In the genomic region with DNA sequence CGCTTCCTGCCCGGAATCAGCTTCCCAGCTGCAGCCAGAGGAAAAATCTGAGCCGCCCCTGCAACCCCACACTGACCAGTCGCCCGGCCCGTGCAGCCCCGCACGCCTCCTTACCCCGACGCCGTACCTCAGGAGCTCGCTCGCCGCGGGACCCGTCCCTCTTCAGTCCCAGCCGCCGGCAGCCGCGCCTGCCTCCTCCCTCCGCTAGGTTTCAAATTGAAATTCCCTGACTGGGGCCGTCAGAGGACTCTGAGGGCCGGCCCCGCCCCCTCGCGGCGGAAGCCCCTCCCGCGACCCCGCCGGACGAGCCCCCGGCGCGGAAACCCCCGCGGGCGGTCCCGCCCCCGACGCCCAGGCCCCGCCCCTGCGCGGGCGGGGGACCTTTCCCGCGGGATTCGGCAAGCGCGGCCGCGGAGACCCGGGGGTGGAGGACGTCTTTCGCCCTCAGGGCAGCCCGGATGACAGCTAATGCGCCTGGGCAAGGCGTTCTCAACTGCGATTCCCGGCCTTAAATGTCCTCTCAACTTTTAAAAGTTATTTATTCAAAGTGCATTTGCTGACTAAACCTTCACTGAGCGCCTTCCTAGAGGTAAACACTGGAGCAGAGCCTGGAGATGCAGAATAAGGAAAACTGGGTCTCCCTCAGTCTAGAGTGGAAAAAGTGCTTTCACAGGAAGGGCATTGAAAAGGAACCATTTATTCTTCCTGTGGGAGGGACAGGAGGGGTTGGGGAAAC, we compare ENCODE assay signal across 1 cellular context.
TF ChIP-seq lines count a peak whose summit lies in the region.

A gene (minus strand): TSS at position 218 of the 736 bp plus-strand sequence. CDS start 106,760 bp downstream, outside the sequence.

TF ChIP-seq in HepG2, 621 proteins besides CTCF, POLR2A, EP300 and RAD21 (continued from another document and continues in another):
- TF ChIP-seq, protein P1, sequence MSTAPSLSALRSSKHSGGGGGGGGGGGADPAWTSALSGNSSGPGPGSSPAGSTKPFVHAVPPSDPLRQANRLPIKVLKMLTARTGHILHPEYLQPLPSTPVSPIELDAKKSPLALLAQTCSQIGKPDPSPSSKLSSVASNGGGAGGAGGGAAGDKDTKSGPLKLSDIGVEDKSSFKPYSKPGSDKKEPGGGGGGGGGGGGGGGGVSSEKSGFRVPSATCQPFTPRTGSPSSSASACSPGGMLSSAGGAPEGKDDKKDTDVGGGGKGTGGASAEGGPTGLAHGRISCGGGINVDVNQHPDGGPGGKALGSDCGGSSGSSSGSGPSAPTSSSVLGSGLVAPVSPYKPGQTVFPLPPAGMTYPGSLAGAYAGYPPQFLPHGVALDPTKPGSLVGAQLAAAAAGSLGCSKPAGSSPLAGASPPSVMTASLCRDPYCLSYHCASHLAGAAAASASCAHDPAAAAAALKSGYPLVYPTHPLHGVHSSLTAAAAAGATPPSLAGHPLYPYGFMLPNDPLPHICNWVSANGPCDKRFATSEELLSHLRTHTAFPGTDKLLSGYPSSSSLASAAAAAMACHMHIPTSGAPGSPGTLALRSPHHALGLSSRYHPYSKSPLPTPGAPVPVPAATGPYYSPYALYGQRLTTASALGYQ (CRISPR knock-in tag; IDR thresholded peaks at IDR 0.05) = no peak
- TF ChIP-seq ZNF773 (CRISPR knock-in tag; IDR thresholded peaks at IDR 0.05; ENCODE audit: borderline replicate concordance) (no peak), SUZ12 (IDR thresholded peaks at IDR 0.05; ENCODE audit: low read depth, low read length) (no peak), ZNF841 (CRISPR knock-in tag; IDR thresholded peaks at IDR 0.05; ENCODE audit: borderline replicate concordance) (no peak), EEA1 (CRISPR knock-in tag; IDR thresholded peaks at IDR 0.05; ENCODE audit: borderline replicate concordance) (no peak), MLLT10 (CRISPR knock-in tag; IDR thresholded peaks at IDR 0.05) (no peak), ZNF383 (CRISPR knock-in tag; IDR thresholded peaks at IDR 0.05; ENCODE audit: borderline replicate concordance) (no peak), IRF2 (CRISPR knock-in tag; IDR thresholded peaks at IDR 0.05) (0 out of 2 replicates have a peak, but pooled peaks have one; percentile 38), ZNF496 (CRISPR knock-in tag; IDR thresholded peaks at IDR 0.05; ENCODE audit: insufficient replicate concordance) (no peak), FOSL1 (CRISPR knock-in tag; IDR thresholded peaks at IDR 0.05; ENCODE audit: borderline replicate concordance) (no peak), ZNF577 (CRISPR knock-in tag; IDR thresholded peaks at IDR 0.05; ENCODE audit: borderline replicate concordance, low read depth) (no peak), YY1 (IDR thresholded peaks at IDR 0.05; ENCODE audit: insufficient read depth, insufficient replicate concordance, low read depth, low read length) (peak; percentile 53), ZNF564 (CRISPR knock-in tag; IDR thresholded peaks at IDR 0.05) (0 out of 2 replicates have a peak, but pooled peaks have one; percentile 64), JARID2 (CRISPR knock-in tag; IDR thresholded peaks at IDR 0.05; ENCODE audit: insufficient replicate concordance) (no peak), NCOR1 (IDR thresholded peaks at IDR 0.05; ENCODE audit: borderline replicate concordance, low read length) (no peak)
- TF ChIP-seq, protein P2, sequence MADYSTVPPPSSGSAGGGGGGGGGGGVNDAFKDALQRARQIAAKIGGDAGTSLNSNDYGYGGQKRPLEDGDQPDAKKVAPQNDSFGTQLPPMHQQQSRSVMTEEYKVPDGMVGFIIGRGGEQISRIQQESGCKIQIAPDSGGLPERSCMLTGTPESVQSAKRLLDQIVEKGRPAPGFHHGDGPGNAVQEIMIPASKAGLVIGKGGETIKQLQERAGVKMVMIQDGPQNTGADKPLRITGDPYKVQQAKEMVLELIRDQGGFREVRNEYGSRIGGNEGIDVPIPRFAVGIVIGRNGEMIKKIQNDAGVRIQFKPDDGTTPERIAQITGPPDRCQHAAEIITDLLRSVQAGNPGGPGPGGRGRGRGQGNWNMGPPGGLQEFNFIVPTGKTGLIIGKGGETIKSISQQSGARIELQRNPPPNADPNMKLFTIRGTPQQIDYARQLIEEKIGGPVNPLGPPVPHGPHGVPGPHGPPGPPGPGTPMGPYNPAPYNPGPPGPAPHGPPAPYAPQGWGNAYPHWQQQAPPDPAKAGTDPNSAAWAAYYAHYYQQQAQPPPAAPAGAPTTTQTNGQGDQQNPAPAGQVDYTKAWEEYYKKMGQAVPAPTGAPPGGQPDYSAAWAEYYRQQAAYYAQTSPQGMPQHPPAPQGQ (CRISPR knock-in tag; IDR thresholded peaks at IDR 0.05; ENCODE audit: borderline replicate concordance) = no peak
- TF ChIP-seq, protein P3, sequence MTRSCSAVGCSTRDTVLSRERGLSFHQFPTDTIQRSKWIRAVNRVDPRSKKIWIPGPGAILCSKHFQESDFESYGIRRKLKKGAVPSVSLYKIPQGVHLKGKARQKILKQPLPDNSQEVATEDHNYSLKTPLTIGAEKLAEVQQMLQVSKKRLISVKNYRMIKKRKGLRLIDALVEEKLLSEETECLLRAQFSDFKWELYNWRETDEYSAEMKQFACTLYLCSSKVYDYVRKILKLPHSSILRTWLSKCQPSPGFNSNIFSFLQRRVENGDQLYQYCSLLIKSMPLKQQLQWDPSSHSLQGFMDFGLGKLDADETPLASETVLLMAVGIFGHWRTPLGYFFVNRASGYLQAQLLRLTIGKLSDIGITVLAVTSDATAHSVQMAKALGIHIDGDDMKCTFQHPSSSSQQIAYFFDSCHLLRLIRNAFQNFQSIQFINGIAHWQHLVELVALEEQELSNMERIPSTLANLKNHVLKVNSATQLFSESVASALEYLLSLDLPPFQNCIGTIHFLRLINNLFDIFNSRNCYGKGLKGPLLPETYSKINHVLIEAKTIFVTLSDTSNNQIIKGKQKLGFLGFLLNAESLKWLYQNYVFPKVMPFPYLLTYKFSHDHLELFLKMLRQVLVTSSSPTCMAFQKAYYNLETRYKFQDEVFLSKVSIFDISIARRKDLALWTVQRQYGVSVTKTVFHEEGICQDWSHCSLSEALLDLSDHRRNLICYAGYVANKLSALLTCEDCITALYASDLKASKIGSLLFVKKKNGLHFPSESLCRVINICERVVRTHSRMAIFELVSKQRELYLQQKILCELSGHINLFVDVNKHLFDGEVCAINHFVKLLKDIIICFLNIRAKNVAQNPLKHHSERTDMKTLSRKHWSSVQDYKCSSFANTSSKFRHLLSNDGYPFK (CRISPR knock-in tag; IDR thresholded peaks at IDR 0.05; ENCODE audit: borderline replicate concordance) = no peak
- TF ChIP-seq, protein P4, sequence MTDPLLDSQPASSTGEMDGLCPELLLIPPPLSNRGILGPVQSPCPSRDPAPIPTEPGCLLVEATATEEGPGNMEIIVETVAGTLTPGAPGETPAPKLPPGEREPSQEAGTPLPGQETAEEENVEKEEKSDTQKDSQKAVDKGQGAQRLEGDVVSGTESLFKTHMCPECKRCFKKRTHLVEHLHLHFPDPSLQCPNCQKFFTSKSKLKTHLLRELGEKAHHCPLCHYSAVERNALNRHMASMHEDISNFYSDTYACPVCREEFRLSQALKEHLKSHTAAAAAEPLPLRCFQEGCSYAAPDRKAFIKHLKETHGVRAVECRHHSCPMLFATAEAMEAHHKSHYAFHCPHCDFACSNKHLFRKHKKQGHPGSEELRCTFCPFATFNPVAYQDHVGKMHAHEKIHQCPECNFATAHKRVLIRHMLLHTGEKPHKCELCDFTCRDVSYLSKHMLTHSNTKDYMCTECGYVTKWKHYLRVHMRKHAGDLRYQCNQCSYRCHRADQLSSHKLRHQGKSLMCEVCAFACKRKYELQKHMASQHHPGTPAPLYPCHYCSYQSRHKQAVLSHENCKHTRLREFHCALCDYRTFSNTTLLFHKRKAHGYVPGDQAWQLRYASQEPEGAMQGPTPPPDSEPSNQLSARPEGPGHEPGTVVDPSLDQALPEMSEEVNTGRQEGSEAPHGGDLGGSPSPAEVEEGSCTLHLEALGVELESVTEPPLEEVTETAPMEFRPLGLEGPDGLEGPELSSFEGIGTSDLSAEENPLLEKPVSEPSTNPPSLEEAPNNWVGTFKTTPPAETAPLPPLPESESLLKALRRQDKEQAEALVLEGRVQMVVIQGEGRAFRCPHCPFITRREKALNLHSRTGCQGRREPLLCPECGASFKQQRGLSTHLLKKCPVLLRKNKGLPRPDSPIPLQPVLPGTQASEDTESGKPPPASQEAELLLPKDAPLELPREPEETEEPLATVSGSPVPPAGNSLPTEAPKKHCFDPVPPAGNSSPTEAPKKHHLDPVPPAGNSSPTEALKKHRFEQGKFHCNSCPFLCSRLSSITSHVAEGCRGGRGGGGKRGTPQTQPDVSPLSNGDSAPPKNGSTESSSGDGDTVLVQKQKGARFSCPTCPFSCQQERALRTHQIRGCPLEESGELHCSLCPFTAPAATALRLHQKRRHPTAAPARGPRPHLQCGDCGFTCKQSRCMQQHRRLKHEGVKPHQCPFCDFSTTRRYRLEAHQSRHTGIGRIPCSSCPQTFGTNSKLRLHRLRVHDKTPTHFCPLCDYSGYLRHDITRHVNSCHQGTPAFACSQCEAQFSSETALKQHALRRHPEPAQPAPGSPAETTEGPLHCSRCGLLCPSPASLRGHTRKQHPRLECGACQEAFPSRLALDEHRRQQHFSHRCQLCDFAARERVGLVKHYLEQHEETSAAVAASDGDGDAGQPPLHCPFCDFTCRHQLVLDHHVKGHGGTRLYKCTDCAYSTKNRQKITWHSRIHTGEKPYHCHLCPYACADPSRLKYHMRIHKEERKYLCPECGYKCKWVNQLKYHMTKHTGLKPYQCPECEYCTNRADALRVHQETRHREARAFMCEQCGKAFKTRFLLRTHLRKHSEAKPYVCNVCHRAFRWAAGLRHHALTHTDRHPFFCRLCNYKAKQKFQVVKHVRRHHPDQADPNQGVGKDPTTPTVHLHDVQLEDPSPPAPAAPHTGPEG (CRISPR knock-in tag; IDR thresholded peaks at IDR 0.05) = no peak
- TF ChIP-seq, protein P5, sequence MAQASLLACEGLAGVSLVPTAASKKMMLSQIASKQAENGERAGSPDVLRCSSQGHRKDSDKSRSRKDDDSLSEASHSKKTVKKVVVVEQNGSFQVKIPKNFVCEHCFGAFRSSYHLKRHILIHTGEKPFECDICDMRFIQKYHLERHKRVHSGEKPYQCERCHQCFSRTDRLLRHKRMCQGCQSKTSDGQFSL (CRISPR knock-in tag; IDR thresholded peaks at IDR 0.05) = no peak
- TF ChIP-seq, protein P6, sequence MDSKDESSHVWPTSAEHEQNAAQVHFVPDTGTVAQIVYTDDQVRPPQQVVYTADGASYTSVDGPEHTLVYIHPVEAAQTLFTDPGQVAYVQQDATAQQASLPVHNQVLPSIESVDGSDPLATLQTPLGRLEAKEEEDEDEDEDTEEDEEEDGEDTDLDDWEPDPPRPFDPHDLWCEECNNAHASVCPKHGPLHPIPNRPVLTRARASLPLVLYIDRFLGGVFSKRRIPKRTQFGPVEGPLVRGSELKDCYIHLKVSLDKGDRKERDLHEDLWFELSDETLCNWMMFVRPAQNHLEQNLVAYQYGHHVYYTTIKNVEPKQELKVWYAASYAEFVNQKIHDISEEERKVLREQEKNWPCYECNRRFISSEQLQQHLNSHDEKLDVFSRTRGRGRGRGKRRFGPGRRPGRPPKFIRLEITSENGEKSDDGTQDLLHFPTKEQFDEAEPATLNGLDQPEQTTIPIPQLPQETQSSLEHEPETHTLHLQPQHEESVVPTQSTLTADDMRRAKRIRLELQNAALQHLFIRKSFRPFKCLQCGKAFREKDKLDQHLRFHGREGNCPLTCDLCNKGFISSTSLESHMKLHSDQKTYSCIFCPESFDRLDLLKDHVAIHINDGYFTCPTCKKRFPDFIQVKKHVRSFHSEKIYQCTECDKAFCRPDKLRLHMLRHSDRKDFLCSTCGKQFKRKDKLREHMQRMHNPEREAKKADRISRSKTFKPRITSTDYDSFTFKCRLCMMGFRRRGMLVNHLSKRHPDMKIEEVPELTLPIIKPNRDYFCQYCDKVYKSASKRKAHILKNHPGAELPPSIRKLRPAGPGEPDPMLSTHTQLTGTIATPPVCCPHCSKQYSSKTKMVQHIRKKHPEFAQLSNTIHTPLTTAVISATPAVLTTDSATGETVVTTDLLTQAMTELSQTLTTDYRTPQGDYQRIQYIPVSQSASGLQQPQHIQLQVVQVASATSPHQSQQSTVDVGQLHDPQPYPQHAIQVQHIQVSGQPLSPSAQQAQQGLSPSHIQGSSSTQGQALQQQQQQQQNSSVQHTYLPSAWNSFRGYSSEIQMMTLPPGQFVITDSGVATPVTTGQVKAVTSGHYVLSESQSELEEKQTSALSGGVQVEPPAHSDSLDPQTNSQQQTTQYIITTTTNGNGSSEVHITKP (CRISPR knock-in tag; IDR thresholded peaks at IDR 0.05; ENCODE audit: low read depth) = no peak
- TF ChIP-seq, protein P7, sequence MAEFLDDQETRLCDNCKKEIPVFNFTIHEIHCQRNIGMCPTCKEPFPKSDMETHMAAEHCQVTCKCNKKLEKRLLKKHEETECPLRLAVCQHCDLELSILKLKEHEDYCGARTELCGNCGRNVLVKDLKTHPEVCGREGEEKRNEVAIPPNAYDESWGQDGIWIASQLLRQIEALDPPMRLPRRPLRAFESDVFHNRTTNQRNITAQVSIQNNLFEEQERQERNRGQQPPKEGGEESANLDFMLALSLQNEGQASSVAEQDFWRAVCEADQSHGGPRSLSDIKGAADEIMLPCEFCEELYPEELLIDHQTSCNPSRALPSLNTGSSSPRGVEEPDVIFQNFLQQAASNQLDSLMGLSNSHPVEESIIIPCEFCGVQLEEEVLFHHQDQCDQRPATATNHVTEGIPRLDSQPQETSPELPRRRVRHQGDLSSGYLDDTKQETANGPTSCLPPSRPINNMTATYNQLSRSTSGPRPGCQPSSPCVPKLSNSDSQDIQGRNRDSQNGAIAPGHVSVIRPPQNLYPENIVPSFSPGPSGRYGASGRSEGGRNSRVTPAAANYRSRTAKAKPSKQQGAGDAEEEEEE (CRISPR knock-in tag; IDR thresholded peaks at IDR 0.05; ENCODE audit: borderline replicate concordance) = no peak
